Comparison of ENCODE assay signal across 9 cellular contexts in the genomic region with DNA sequence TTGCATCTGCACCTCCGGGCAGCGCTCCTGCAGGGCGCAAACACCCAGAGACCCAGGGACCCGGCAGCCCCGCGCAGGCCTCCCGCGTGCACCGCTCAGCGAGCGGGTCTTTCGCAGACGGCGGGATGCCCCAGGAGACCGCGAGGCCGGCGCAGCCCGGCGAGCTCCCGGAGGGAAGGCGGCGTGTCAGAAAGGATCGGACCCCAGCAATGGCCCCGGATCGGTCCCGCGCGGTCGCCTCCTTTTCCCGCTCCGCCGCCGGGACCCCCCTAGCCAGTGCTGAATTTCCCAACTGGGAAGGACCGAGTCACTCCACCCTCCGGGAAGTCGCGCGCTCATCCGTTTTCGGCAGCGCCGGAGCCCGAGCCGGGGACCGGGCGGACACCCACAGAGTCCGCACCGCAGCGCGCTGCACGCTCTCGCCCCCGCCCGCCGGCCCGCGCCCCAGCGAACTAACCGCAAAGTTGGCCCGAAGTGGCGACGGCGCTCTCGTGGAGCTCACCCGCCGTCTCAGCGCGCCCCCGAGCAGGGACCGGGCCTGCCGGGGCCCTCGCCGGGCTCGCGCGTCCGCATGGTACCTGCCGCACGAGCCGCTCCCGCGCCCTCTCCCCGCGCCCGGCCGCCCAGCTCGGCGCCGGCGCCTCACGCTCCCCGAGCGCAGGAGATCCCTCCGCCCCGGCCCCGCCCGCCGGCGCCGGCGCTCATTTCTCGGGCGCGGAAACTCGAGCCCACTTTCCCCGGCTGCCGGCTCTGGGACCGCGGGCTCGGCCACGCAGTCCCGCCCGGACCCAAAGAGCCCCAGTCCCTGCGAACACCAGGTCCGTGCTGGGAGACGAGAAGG. TPM values are rescaled to one million over a fixed set of nuclear protein-coding genes. Genes with fewer than 3 reads are reported as not detected.
DNase-seq lines count a peak whose midpoint lies in the region; ATAC-seq lines count a peak whose summit lies in the region.
"Had no signal": no experiment of that assay in that cellular context is flagged by ENCODE, and none has a peak within 500 bp of the region (broad histone marks: within the 10 kb centered on the region; RNA-seq: fewer than 3 reads in every experiment).

A gene with protein sequence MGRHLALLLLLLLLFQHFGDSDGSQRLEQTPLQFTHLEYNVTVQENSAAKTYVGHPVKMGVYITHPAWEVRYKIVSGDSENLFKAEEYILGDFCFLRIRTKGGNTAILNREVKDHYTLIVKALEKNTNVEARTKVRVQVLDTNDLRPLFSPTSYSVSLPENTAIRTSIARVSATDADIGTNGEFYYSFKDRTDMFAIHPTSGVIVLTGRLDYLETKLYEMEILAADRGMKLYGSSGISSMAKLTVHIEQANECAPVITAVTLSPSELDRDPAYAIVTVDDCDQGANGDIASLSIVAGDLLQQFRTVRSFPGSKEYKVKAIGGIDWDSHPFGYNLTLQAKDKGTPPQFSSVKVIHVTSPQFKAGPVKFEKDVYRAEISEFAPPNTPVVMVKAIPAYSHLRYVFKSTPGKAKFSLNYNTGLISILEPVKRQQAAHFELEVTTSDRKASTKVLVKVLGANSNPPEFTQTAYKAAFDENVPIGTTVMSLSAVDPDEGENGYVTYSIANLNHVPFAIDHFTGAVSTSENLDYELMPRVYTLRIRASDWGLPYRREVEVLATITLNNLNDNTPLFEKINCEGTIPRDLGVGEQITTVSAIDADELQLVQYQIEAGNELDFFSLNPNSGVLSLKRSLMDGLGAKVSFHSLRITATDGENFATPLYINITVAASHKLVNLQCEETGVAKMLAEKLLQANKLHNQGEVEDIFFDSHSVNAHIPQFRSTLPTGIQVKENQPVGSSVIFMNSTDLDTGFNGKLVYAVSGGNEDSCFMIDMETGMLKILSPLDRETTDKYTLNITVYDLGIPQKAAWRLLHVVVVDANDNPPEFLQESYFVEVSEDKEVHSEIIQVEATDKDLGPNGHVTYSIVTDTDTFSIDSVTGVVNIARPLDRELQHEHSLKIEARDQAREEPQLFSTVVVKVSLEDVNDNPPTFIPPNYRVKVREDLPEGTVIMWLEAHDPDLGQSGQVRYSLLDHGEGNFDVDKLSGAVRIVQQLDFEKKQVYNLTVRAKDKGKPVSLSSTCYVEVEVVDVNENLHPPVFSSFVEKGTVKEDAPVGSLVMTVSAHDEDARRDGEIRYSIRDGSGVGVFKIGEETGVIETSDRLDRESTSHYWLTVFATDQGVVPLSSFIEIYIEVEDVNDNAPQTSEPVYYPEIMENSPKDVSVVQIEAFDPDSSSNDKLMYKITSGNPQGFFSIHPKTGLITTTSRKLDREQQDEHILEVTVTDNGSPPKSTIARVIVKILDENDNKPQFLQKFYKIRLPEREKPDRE (N-terminal part only) (minus strand): TSS at position 650 of the 841 bp plus-strand sequence. CDS start 14,029 bp downstream, outside the sequence.

- H3K4me3 ChIP-seq in Karpas-422 (ENCODE audit: low read length) = no peak within 1 kb of the TSS

- intact Hi-C loops in activated CD4-positive, alpha-beta T cell treated with anti-CD3 and anti-CD28 coated beads for 36 hours (cut with DNase I, micrococcal nuclease) = loop anchor here in 1 of 2 experiments (5.0 kb wide), 2 partner anchors 426 to 1706 kb away; a partner anchor contains a TSS

- CTCF ChIA-PET in activated CD4-positive, alpha-beta T cell treated with anti-CD3 and anti-CD28 coated beads for 36 hours (lab: Charles Lee) = no interaction called here

- no peaks in the 10 kb centered on the region for H3K79me2 ChIP-seq in Karpas-422 (ENCODE audit: low read length)

- no peaks in the 10 kb centered on the region for H3K36me3 ChIP-seq in Karpas-422 (ENCODE audit: insufficient read depth, low read length)

- peak; percentile 36 for DNase-seq in activated CD4-positive, alpha-beta T cell treated with anti-CD3 and anti-CD28 coated beads for 36 hours
- no peak for DNase-seq in activated CD4-positive, alpha-beta T cell treated with anti-CD3 and anti-CD28 coated beads for 1 hour
- DNase-seq in NCI-H526 treated with DMSO at 0.1 percent for 48 hours (lab: John Stamatoyannopoulos, UW) (peak; percentile 49), kidney tubule cell (ENCODE audit: low spot score) (peak; percentile 80), Karpas-422 (no peak)
- peak; percentile 14 for DNase-seq in stimulated activated naive CD8-positive, alpha-beta T cell treated with anti-CD3 and anti-CD28 coated beads, Interleukin-15, Interleukin-2, amounts not matched to agents 100 U/mL and 50 U/mL, for 24 hours

- H3K4me3 Mint-ChIP-seq in activated CD4-positive, alpha-beta T cell treated with anti-CD3 and anti-CD28 coated beads for 36 hours = peak within 1 kb of the TSS; percentile 49
- H3K4me3 Mint-ChIP-seq: central memory CD8-positive, alpha-beta T cell had no signal

- H3K27ac Mint-ChIP-seq in activated CD4-positive, alpha-beta T cell treated with anti-CD3 and anti-CD28 coated beads for 36 hours = no peak within 1 kb of the TSS

- ATAC-seq in activated CD4-positive, alpha-beta T cell treated with anti-CD3 and anti-CD28 coated beads for 36 hours = no peak
- no peak for ATAC-seq in stimulated activated naive CD8-positive, alpha-beta T cell treated with anti-CD3 and anti-CD28 coated beads, Interleukin-15, Interleukin-2, amounts not matched to agents 100 U/mL and 50 U/mL, for 24 hours
- ATAC-seq in GM18870 (IDR thresholded peaks at IDR 0.05; ENCODE audit: unreplicated experiment) = no peak

- no peak within 1 kb of the TSS for H2AFZ ChIP-seq in Karpas-422 (ENCODE audit: low read length)

- H3K27ac ChIP-seq in cingulate gyrus (ENCODE audit: low read depth, low read length) (peak within 1 kb of the TSS; percentile 29), Karpas-422 (ENCODE audit: low read length) (no peak within 1 kb of the TSS)

- no peaks in the 10 kb centered on the region for H3K4me1 ChIP-seq in Karpas-422 (ENCODE audit: low read length)

- peaks cover 6% of the 10 kb centered on the region; the same call in 1 of the 2 replicates for H3K9me3 ChIP-seq in Karpas-422 (ENCODE audit: low read length)

- no peak within 1 kb of the TSS for H3K9ac ChIP-seq in Karpas-422 (ENCODE audit: low read length)

- H3K27me3 Mint-ChIP-seq in activated CD4-positive, alpha-beta T cell treated with anti-CD3 and anti-CD28 coated beads for 36 hours = peaks cover 53% of the 10 kb centered on the region

- H3K9me2 ChIP-seq in Karpas-422 (replicated peaks; ENCODE audit: insufficient read depth, low read length) = no peaks in the 10 kb centered on the region

- H3K36me3 Mint-ChIP-seq in activated CD4-positive, alpha-beta T cell treated with anti-CD3 and anti-CD28 coated beads for 36 hours (ENCODE audit: low read depth) = no peaks in the 10 kb centered on the region

- no peak within 1 kb of the TSS for H3K4me2 ChIP-seq in Karpas-422 (ENCODE audit: low read depth, low read length, poor library complexity, severe bottlenecking)

- H4K20me1 ChIP-seq in Karpas-422 (ENCODE audit: insufficient read depth, low read depth, low read length) = no peaks in the 10 kb centered on the region

- no peaks in the 10 kb centered on the region for H3K27me3 ChIP-seq in Karpas-422 (ENCODE audit: low read length)

- POLR2A ChIA-PET in activated CD4-positive, alpha-beta T cell treated with anti-CD3 and anti-CD28 coated beads for 36 hours (lab: Charles Lee) = no interaction called here

- H3K9me3 Mint-ChIP-seq in activated CD4-positive, alpha-beta T cell treated with anti-CD3 and anti-CD28 coated beads for 36 hours (ENCODE audit: low read depth) = no peaks in the 10 kb centered on the region
- H3K9me3 Mint-ChIP-seq: central memory CD8-positive, alpha-beta T cell had no signal

- peaks cover 19% of the 10 kb centered on the region for H3K4me1 Mint-ChIP-seq in activated CD4-positive, alpha-beta T cell treated with anti-CD3 and anti-CD28 coated beads for 36 hours
- H3K4me1 Mint-ChIP-seq: central memory CD8-positive, alpha-beta T cell had no signal

RNA-seq across cellular contexts. Expression of the gene that starts here (rescaled TPM):
- total RNA-seq in activated CD4-positive, alpha-beta T cell treated with anti-CD3 and anti-CD28 coated beads for 36 hours = under 1 TPM; 0.02 to 0.05 TPM
- total RNA-seq in Karpas-422 (2014; rRNA removed; shearing (Covaris generic); ENCODE audit: low replicate concordance) = 0.15 TPM in 1 of 2 replicates, not detected in the other

Comparison
In these comparisons a context has a peak if more than half of its experiments do, and no peak if none do; other contexts are left out.
1. Peak in DNase-seq in activated CD4-positive, alpha-beta T cell treated with anti-CD3 and anti-CD28 coated beads for 36 hours; RNA of the gene not detected or under 1 TPM.
2. DNase-seq: peak in NCI-H526 treated with DMSO at 0.1 percent for 48 hours (single experiment), kidney tubule cell (single experiment) and stimulated activated naive CD8-positive, alpha-beta T cell treated with anti-CD3 and anti-CD28 coated beads, Interleukin-15, Interleukin-2, amounts not matched to agents 100 U/mL and 50 U/mL, for 24 hours (single experiment); none in activated CD4-positive, alpha-beta T cell treated with anti-CD3 and anti-CD28 coated beads for 1 hour (single experiment) and Karpas-422 (single experiment).